ENCODE assay signal across 15 cellular contexts in genomic region chr10:97575101-97575668, GRCh38. TPM values are rescaled to one million over a fixed set of nuclear protein-coding genes. Genes with fewer than 3 reads are reported as not detected.
DNase-seq lines count a peak whose midpoint lies in the region; ATAC-seq, FAIRE-seq and TF ChIP-seq lines count a peak whose summit lies in the region.
"Had no signal": no experiment of that assay in that cellular context is flagged by ENCODE, and none has a peak within 500 bp of the region (broad histone marks: within the 10 kb centered on the region; RNA-seq: fewer than 3 reads in every experiment).

No MANE protein-coding gene starts in this region.

- H3K4me2 ChIP-seq in mesenchymal stem cell (ENCODE audit: low read length, poor library complexity, severe bottlenecking): no peak overlapping the region

- H2BK15ac ChIP-seq in mesenchymal stem cell (ENCODE audit: low read depth, poor library complexity, severe bottlenecking): no peak overlapping the region

- no peak overlapping the region for H2BK12ac ChIP-seq in mesenchymal stem cell (ENCODE audit: low read length in 2 of 2)

- H3K14ac ChIP-seq in mesenchymal stem cell (ENCODE audit: low read length in 2 of 2): peak overlapping the region in 1 of 2 experiments; percentile 85

- H3K4me1 Mint-ChIP-seq in activated T-cell treated with anti-CD3 and anti-CD28 coated beads, Interleukin-2, amount 50 U/mL, for 24 hours (ENCODE audit: low read depth): no peaks in the 10 kb centered on the region
- peaks cover 24% of the 10 kb centered on the region for H3K4me1 Mint-ChIP-seq in Caco-2 (ENCODE audit: low read depth, unreplicated experiment)

- no peak overlapping the region for H4K8ac ChIP-seq in mesenchymal stem cell (ENCODE audit: low read length)

- no peak overlapping the region for H3K27ac Mint-ChIP-seq in activated T-cell treated with anti-CD3 and anti-CD28 coated beads, Interleukin-2, amount 50 U/mL, for 24 hours
- no peak overlapping the region for H3K27ac Mint-ChIP-seq in Caco-2 (ENCODE audit: unreplicated experiment)
- H3K27ac Mint-ChIP-seq: activated naive CD8-positive, alpha-beta T cell treated with anti-CD3 and anti-CD28 coated beads for 36 hours had no signal

- H3K4me3 Mint-ChIP-seq in activated T-cell treated with anti-CD3 and anti-CD28 coated beads, Interleukin-2, amount 50 U/mL, for 24 hours: no peak overlapping the region
- H3K4me3 Mint-ChIP-seq in Caco-2 (ENCODE audit: unreplicated experiment): no peak overlapping the region
- H3K4me3 Mint-ChIP-seq: activated naive CD8-positive, alpha-beta T cell treated with anti-CD3 and anti-CD28 coated beads for 36 hours; effector memory CD8-positive, alpha-beta T cell had no signal

- CTCF ChIA-PET in Caco-2 (lab: Charles Lee): no interaction called here

- TF ChIP-seq CTCF in coronary artery (IDR thresholded peaks at IDR 0.05) (no peak), Caco-2 (IDR thresholded peaks at IDR 0.05; ENCODE audit: insufficient read depth in 1 of 2, low read depth in 1 of 2, low read length in 1 of 2, severe bottlenecking in 1 of 2, unreplicated experiment in 1 of 2) (no peak)

- H2AK5ac ChIP-seq in mesenchymal stem cell (ENCODE audit: low read length, severe bottlenecking): peak overlapping the region; percentile 46

- H3K27me3 Mint-ChIP-seq in activated T-cell treated with anti-CD3 and anti-CD28 coated beads, Interleukin-2, amount 50 U/mL, for 24 hours: no peaks in the 10 kb centered on the region
- no peaks in the 10 kb centered on the region for H3K27me3 Mint-ChIP-seq in Caco-2 (ENCODE audit: insufficient read depth, unreplicated experiment)
- H3K27me3 Mint-ChIP-seq: effector memory CD8-positive, alpha-beta T cell had no signal

- H3K4me1 ChIP-seq in mesenchymal stem cell (ENCODE audit: control insufficient read depth, insufficient read depth, low read depth, low read length): peaks cover 51% of the 10 kb centered on the region
- H3K4me1 ChIP-seq in Caco-2: peaks cover 33% of the 10 kb centered on the region

- peak overlapping the region in 1 of 2 experiments; percentile 48 for H3K18ac ChIP-seq in mesenchymal stem cell (ENCODE audit: low read depth in 1 of 2, low read length in 2 of 2)

- H3K36me3 Mint-ChIP-seq in activated T-cell treated with anti-CD3 and anti-CD28 coated beads, Interleukin-2, amount 50 U/mL, for 24 hours (ENCODE audit: low read depth): no peaks in the 10 kb centered on the region
- peaks cover 8% of the 10 kb centered on the region for H3K36me3 Mint-ChIP-seq in Caco-2 (ENCODE audit: insufficient read depth, unreplicated experiment)
- H3K36me3 Mint-ChIP-seq: activated naive CD8-positive, alpha-beta T cell treated with anti-CD3 and anti-CD28 coated beads for 36 hours had no signal

- no peaks in the 10 kb centered on the region for H3K9me3 ChIP-seq in mesenchymal stem cell (ENCODE audit: control insufficient read depth, low read length)
- H3K9me3 ChIP-seq in Caco-2: no peaks in the 10 kb centered on the region
- H3K9me3 ChIP-seq: mucosa of descending colon, tibial artery had no signal

- no TSS peak for BruUV-seq in Caco-2 (replicated peaks; lab: Mats Ljungman, UMichigan)

- no peak overlapping the region for H2AFZ ChIP-seq in mesenchymal stem cell (ENCODE audit: low read depth, low read length)

- H3K27ac ChIP-seq in coronary artery (peak overlapping the region; percentile 1 to 78), mesenchymal stem cell (ENCODE audit: low read length, poor library complexity, severe bottlenecking) (peak overlapping the region; percentile 74)

- peaks cover 11 to 18% of the 10 kb centered on the region in 2 experiments for H3K36me3 ChIP-seq in mesenchymal stem cell (ENCODE audit: control insufficient read depth in 1 of 2, insufficient read depth in 2 of 2, low read depth in 1 of 2, low read length in 2 of 2)
- H3K36me3 ChIP-seq in Caco-2 (ENCODE audit: control insufficient read depth, insufficient read depth, low read length): no peaks in the 10 kb centered on the region

- no peaks in the 10 kb centered on the region for H3K9me3 Mint-ChIP-seq in activated T-cell treated with anti-CD3 and anti-CD28 coated beads, Interleukin-2, amount 50 U/mL, for 24 hours
- H3K9me3 Mint-ChIP-seq in Caco-2 (ENCODE audit: unreplicated experiment): no peaks in the 10 kb centered on the region
- H3K9me3 Mint-ChIP-seq: activated naive CD8-positive, alpha-beta T cell treated with anti-CD3 and anti-CD28 coated beads for 36 hours; effector memory CD8-positive, alpha-beta T cell had no signal

- intact Hi-C loops in Caco-2 (cut with micrococcal nuclease; ENCODE audit: unreplicated experiment): no loop called here

- H3K4me3 ChIP-seq in coronary artery (no peak overlapping the region), mesenchymal stem cell (ENCODE audit: insufficient read depth in 1 of 2, low read depth in 1 of 2, low read length in 2 of 2) (no peak overlapping the region), Caco-2 (ENCODE audit: low read depth, low read length) (no peak overlapping the region)
- H3K4me3 ChIP-seq: mucosa of descending colon, tibial artery had no signal

- WGBS in mesenchymal stem cell: 91% methylated on average over 5 of the region's 6 CpGs

- no peak overlapping the region for H2BK120ac ChIP-seq in mesenchymal stem cell (ENCODE audit: low read depth, low read length)

- peaks cover under 1% of the 10 kb centered on the region for H3K79me1 ChIP-seq in mesenchymal stem cell (replicated peaks; ENCODE audit: low read length, poor library complexity, severe bottlenecking)

- H4K91ac ChIP-seq in mesenchymal stem cell (ENCODE audit: low read length): no peak overlapping the region

- no peak overlapping the region for H3K9ac ChIP-seq in mesenchymal stem cell (ENCODE audit: low read length)

- H3K23ac ChIP-seq in mesenchymal stem cell (ENCODE audit: low read length in 2 of 2): no peak overlapping the region

- POLR2A ChIA-PET in Caco-2 (lab: Charles Lee): no interaction called here

- peak; percentile 18 for DNase-seq in activated T-cell treated with anti-CD3 and anti-CD28 coated beads, Interleukin-2, amount 50 U/mL, for 24 hours
- no peak for DNase-seq in activated T-cell treated with anti-CD3 and anti-CD28 coated beads, Interleukin-2, amount 50 U/mL, for 48 hours
- no peak for DNase-seq in coronary artery (ENCODE audit: low spot score)
- DNase-seq in mesenchymal stem cell: peak; percentile 26
- peak; percentile 54 for DNase-seq in urothelium cell line (ENCODE audit: low spot score)
- no peak for DNase-seq in Caco-2
- DNase-seq in activated CD4-positive, alpha-beta T cell treated with anti-CD3 and anti-CD28 coated beads, Interleukin-2, amount 50 U/mL, for 1 hour: no peak
- DNase-seq: activated naive CD8-positive, alpha-beta T cell treated with anti-CD3 and anti-CD28 coated beads for 36 hours; effector memory CD8-positive, alpha-beta T cell had no signal

- FAIRE-seq in urothelium cell line (lab: Jason Lieb, UNC): peak; percentile 13
- FAIRE-seq: A204.1, D721Med had no signal

- no peak overlapping the region for H3K4ac ChIP-seq in mesenchymal stem cell (ENCODE audit: low read depth in 1 of 2, low read length in 2 of 2)

- ATAC-seq in HG03039 (IDR thresholded peaks at IDR 0.05; ENCODE audit: unreplicated experiment): no peak
- ATAC-seq: effector memory CD8-positive, alpha-beta T cell; sciatic nerve had no signal

- H3K27me3 ChIP-seq in mesenchymal stem cell (ENCODE audit: control insufficient read depth in 1 of 2, insufficient read depth in 1 of 2, low read length in 2 of 2) (no peaks in the 10 kb centered on the region), Caco-2 (replicated peaks; ENCODE audit: control insufficient read depth, insufficient read depth, low read length) (no peaks in the 10 kb centered on the region)
- H3K27me3 ChIP-seq: tibial artery had no signal

- H2BK5ac ChIP-seq in mesenchymal stem cell (ENCODE audit: low read depth, low read length, poor library complexity, severe bottlenecking): peak overlapping the region; percentile 3

RNA-seq across cellular contexts. Expression of gene ANKRD2, which starts 2.6 kb away (rescaled TPM):
- 0.04 TPM for polyA plus RNA-seq in mesenchymal stem cell (2013, experiment 1 of 2)
- polyA plus RNA-seq in mesenchymal stem cell (2013, experiment 2 of 2): not detected
- total RNA-seq in Caco-2 (2022): 0.23 TPM in 1 of 2 replicates, not detected in the other
- total RNA-seq: activated naive CD8-positive, alpha-beta T cell treated with anti-CD3 and anti-CD28 coated beads for 36 hours; sciatic nerve had no signal

RNA-seq across cellular contexts. Expression of gene HOGA1, which starts 9.0 kb away (rescaled TPM):
- 0.23 TPM for polyA plus RNA-seq in mesenchymal stem cell (2013, experiment 1 of 2)
- 0.27 TPM for polyA plus RNA-seq in mesenchymal stem cell (2013, experiment 2 of 2)
- total RNA-seq in Caco-2 (2022): 0.50 and 0.67 TPM in 2 replicates
- total RNA-seq: activated naive CD8-positive, alpha-beta T cell treated with anti-CD3 and anti-CD28 coated beads for 36 hours had no signal

RNA-seq across cellular contexts. Expression of gene C10orf62, which starts 14.3 kb away (rescaled TPM):
- polyA plus RNA-seq in mesenchymal stem cell (2013, experiment 1 of 2): not detected
- polyA plus RNA-seq in mesenchymal stem cell (2013, experiment 2 of 2): not detected
- not detected in 2 replicates for total RNA-seq in Caco-2 (2022)
- total RNA-seq: activated naive CD8-positive, alpha-beta T cell treated with anti-CD3 and anti-CD28 coated beads for 36 hours; mucosa of descending colon; sciatic nerve had no signal

RNA-seq across cellular contexts. Expression of gene MORN4, which starts 58.1 kb away (rescaled TPM):
- polyA plus RNA-seq in mesenchymal stem cell (2013, experiment 1 of 2): 10.7 TPM
- polyA plus RNA-seq in mesenchymal stem cell (2013, experiment 2 of 2): 10.1 TPM
- total RNA-seq in Caco-2 (2022): 9.7 and 12.6 TPM in 2 replicates

Comparison
In these comparisons a context has a peak if more than half of its experiments do, and no peak if none do; other contexts are left out.
1. DNase-seq: peak in activated T-cell treated with anti-CD3 and anti-CD28 coated beads, Interleukin-2, amount 50 U/mL, for 24 hours (single experiment), mesenchymal stem cell (single experiment) and urothelium cell line (single experiment); none in activated T-cell treated with anti-CD3 and anti-CD28 coated beads, Interleukin-2, amount 50 U/mL, for 48 hours (0 of 2), coronary artery (single experiment), Caco-2 (0 of 2) and activated CD4-positive, alpha-beta T cell treated with anti-CD3 and anti-CD28 coated beads, Interleukin-2, amount 50 U/mL, for 1 hour (single experiment).